ENCODE assay signal across 10 cellular contexts in genomic region chr1:27961646-27962221, GRCh38. TPM values are rescaled to one million over a fixed set of nuclear protein-coding genes. Genes with fewer than 3 reads are reported as not detected.
A peak's percentile ranks its signal among the peaks of the same experiment; 100 is the strongest.
DNase-seq lines count a peak whose midpoint lies in the region; ATAC-seq and TF ChIP-seq lines count a peak whose summit lies in the region.
"Had no signal": no experiment of that assay in that cellular context is flagged by ENCODE, and none has a peak within 500 bp of the region (broad histone marks: within the 10 kb centered on the region; RNA-seq: fewer than 3 reads in every experiment).

No MANE protein-coding gene starts in this region.

- H3K9ac ChIP-seq in mesenchymal stem cell (ENCODE audit: low read length), result peak overlapping the region; percentile 95

- H2BK12ac ChIP-seq in mesenchymal stem cell (ENCODE audit: low read length in 2 of 2), result no peak overlapping the region

- peak overlapping the region; percentile 52 for H4K91ac ChIP-seq in mesenchymal stem cell (ENCODE audit: low read length)

- in situ Hi-C loops in GM13977 (cut with MboI; ENCODE audit: low pct_unique_long_range_greater_than_20kb, low sequenced_read_pairs, unreplicated experiment), result loop anchor here (10.0 kb wide), 1 partner anchor 97 kb away; no protein-coding TSS in a partner anchor

- 88% methylated on average over 4 of the region's 4 CpGs for WGBS in mesenchymal stem cell

- H3K4me2 ChIP-seq in mesenchymal stem cell (ENCODE audit: low read length, poor library complexity, severe bottlenecking), result no peak overlapping the region

- no peaks in the 10 kb centered on the region for H3K9me3 ChIP-seq in left ventricle myocardium inferior (replicated peaks)
- H3K9me3 ChIP-seq in ascending aorta, result no peaks in the 10 kb centered on the region
- H3K9me3 ChIP-seq in mesenchymal stem cell (ENCODE audit: control insufficient read depth, low read length), result no peaks in the 10 kb centered on the region
- no peaks in the 10 kb centered on the region for H3K9me3 ChIP-seq in upper lobe of right lung

- H3K4me1 ChIP-seq in left ventricle myocardium inferior, result peaks cover 30% of the 10 kb centered on the region
- peaks cover 6 to 11% of the 10 kb centered on the region in 2 donors for H3K4me1 ChIP-seq in ascending aorta
- peaks cover 29% of the 10 kb centered on the region for H3K4me1 ChIP-seq in mesenchymal stem cell (ENCODE audit: control insufficient read depth, insufficient read depth, low read depth, low read length)
- H3K4me1 ChIP-seq in upper lobe of right lung, result peaks cover 24% of the 10 kb centered on the region

- H3K79me1 ChIP-seq in mesenchymal stem cell (replicated peaks; ENCODE audit: low read length, poor library complexity, severe bottlenecking), result peaks cover 18% of the 10 kb centered on the region

- H3K27me3 ChIP-seq in left ventricle myocardium inferior (ENCODE audit: low read depth) (no peaks in the 10 kb centered on the region), ascending aorta (no peaks in the 10 kb centered on the region), mesenchymal stem cell (ENCODE audit: control insufficient read depth in 1 of 2, insufficient read depth in 1 of 2, low read length in 2 of 2) (no peaks in the 10 kb centered on the region), upper lobe of right lung (no peaks in the 10 kb centered on the region)

- H3K4me3 ChIP-seq in left ventricle myocardium inferior (peak overlapping the region; percentile 83), ascending aorta (peak overlapping the region in 1 of 2 donors; percentile 74), mesenchymal stem cell (ENCODE audit: insufficient read depth in 1 of 2, low read depth in 1 of 2, low read length in 2 of 2) (peak overlapping the region in 1 of 2 experiments; percentile 92), upper lobe of right lung (no peak overlapping the region)

- no peak overlapping the region for H3K18ac ChIP-seq in mesenchymal stem cell (ENCODE audit: low read depth in 1 of 2, low read length in 2 of 2)

- no peak overlapping the region for H3K23ac ChIP-seq in mesenchymal stem cell (ENCODE audit: low read length in 2 of 2)

- no peak for DNase-seq in left ventricle myocardium inferior
- DNase-seq in Right ventricle myocardium superior, result no peak
- no peak for DNase-seq in ascending aorta (ENCODE audit: low spot score in 2 of 2)
- DNase-seq in mesenchymal stem cell, result no peak
- no peak for DNase-seq in upper lobe of right lung
- no peak for DNase-seq in GM13977 (ENCODE audit: low spot score)
- no peak for DNase-seq in anterior cingulate cortex (lab: John Stamatoyannopoulos, UW)
- DNase-seq in SW480 (ENCODE audit: low spot score), result no peak
- DNase-seq: activated CD4-positive, alpha-beta T cell treated with anti-CD3 and anti-CD28 coated beads for 1 hour had no signal

- H3K27ac ChIP-seq in left ventricle myocardium inferior (replicated peaks) (peak overlapping the region; percentile 91), ascending aorta (peak overlapping the region; percentile 87 to 93), mesenchymal stem cell (ENCODE audit: low read length, poor library complexity, severe bottlenecking) (no peak overlapping the region), upper lobe of right lung (peak overlapping the region; percentile 94)

- no peak for ATAC-seq in Right ventricle myocardium superior (ENCODE audit: poor library complexity)
- no peak for ATAC-seq in upper lobe of right lung

- no peak overlapping the region for H2AFZ ChIP-seq in mesenchymal stem cell (ENCODE audit: low read depth, low read length)

- no peak overlapping the region for H4K8ac ChIP-seq in mesenchymal stem cell (ENCODE audit: low read length)

- TF ChIP-seq CTCF in left ventricle myocardium inferior (IDR thresholded peaks at IDR 0.05; ENCODE audit: borderline replicate concordance), result no peak
- no peak for TF ChIP-seq CTCF in ascending aorta (IDR thresholded peaks at IDR 0.05)
- TF ChIP-seq CTCF in upper lobe of right lung (IDR thresholded peaks at IDR 0.05), result no peak
- no peak for TF ChIP-seq CTCF in GM13977 (IDR thresholded peaks at IDR 0.05; ENCODE audit: extremely low read depth, insufficient read depth, missing control alignments)

- no peak overlapping the region for H2BK120ac ChIP-seq in mesenchymal stem cell (ENCODE audit: low read depth, low read length)

- no peak overlapping the region for H2BK5ac ChIP-seq in mesenchymal stem cell (ENCODE audit: low read depth, low read length, poor library complexity, severe bottlenecking)

- intact Hi-C loops in left ventricle myocardium inferior (cut with micrococcal nuclease), result no loop called here
- intact Hi-C loops in Right ventricle myocardium superior (cut with DNase I), result no loop called here
- intact Hi-C loops in ascending aorta (cut with DNase I), result no loop called here
- intact Hi-C loops in upper lobe of right lung (cut with DNase I), result no loop called here

- H3K36me3 ChIP-seq in left ventricle myocardium inferior, result peaks cover 29% of the 10 kb centered on the region
- H3K36me3 ChIP-seq in ascending aorta, result peaks cover 18 to 36% of the 10 kb centered on the region in 2 donors
- peaks cover 33 to 37% of the 10 kb centered on the region in 2 experiments for H3K36me3 ChIP-seq in mesenchymal stem cell (ENCODE audit: control insufficient read depth in 1 of 2, insufficient read depth in 2 of 2, low read depth in 1 of 2, low read length in 2 of 2)
- peaks cover 24% of the 10 kb centered on the region for H3K36me3 ChIP-seq in upper lobe of right lung

- H2AK5ac ChIP-seq in mesenchymal stem cell (ENCODE audit: low read length, severe bottlenecking), result no peak overlapping the region

- no peak overlapping the region for H2BK15ac ChIP-seq in mesenchymal stem cell (ENCODE audit: low read depth, poor library complexity, severe bottlenecking)

- H3K4ac ChIP-seq in mesenchymal stem cell (ENCODE audit: low read depth in 1 of 2, low read length in 2 of 2), result peak overlapping the region in 1 of 2 experiments; percentile 6

- no peak overlapping the region for H3K14ac ChIP-seq in mesenchymal stem cell (ENCODE audit: low read length in 2 of 2)

RNA-seq across cellular contexts. Expression of gene XKR8, which starts 2.0 kb away (rescaled TPM):
- total RNA-seq in left ventricle myocardium inferior (4.8 TPM), Right ventricle myocardium superior (4.1 TPM), ascending aorta (15.6 TPM), upper lobe of right lung (8.7 TPM)
- polyA plus RNA-seq in mesenchymal stem cell (2013, experiment 1 of 2), result 12.0 TPM
- polyA plus RNA-seq in mesenchymal stem cell (2013, experiment 2 of 2), result 12.6 TPM
- polyA plus RNA-seq: neural cell had no signal

RNA-seq across cellular contexts. Expression of gene SMPDL3B, which starts 26.9 kb away (rescaled TPM):
- total RNA-seq in left ventricle myocardium inferior (not detected), Right ventricle myocardium superior (not detected), ascending aorta (not detected), upper lobe of right lung (29.1 TPM)
- 0.08 TPM for polyA plus RNA-seq in mesenchymal stem cell (2013, experiment 1 of 2)
- 0.04 TPM for polyA plus RNA-seq in mesenchymal stem cell (2013, experiment 2 of 2)
- polyA plus RNA-seq: neural cell had no signal

RNA-seq across cellular contexts. Expression of gene RPA2, which starts 47.4 kb away (rescaled TPM):
- total RNA-seq in left ventricle myocardium inferior (21.2 TPM), Right ventricle myocardium superior (21.4 TPM), ascending aorta (36.8 TPM), upper lobe of right lung (22.4 TPM)
- polyA plus RNA-seq in mesenchymal stem cell (2013, experiment 1 of 2), result 14.3 TPM
- 14.6 TPM for polyA plus RNA-seq in mesenchymal stem cell (2013, experiment 2 of 2)

Comparison
In these comparisons a context has a peak if more than half of its experiments do, and no peak if none do; other contexts are left out.
1. RNA of gene SMPDL3B, which starts 26.9 kb away (total RNA-seq): 29.1 TPM in upper lobe of right lung (single experiment); not detected in left ventricle myocardium inferior (single experiment), not detected in Right ventricle myocardium superior (single experiment) and not detected in ascending aorta (single experiment); every median in the first group is over 10 times any median in the second.